12 cellular contexts compared by ENCODE assay signal in genomic region chr17:41215681-41216080, GRCh38. TPM values are rescaled to one million over a fixed set of nuclear protein-coding genes. Genes with fewer than 3 reads are reported as not detected.
"Had no signal": no experiment of that assay in that cellular context is flagged by ENCODE, and none has a peak within 500 bp of the region (broad histone marks: within the 10 kb centered on the region; RNA-seq: fewer than 3 reads in every experiment).

No MANE protein-coding gene starts in this region.

- FAIRE-seq: H1, H54 had no signal

- H3K4me3 ChIP-seq: GM23248, GM23338, HAP-1 had no signal

- H3K9me3 ChIP-seq: HAP-1 had no signal

- H3K9ac ChIP-seq: GM23248 had no signal

- DNase-seq: GM23248, GOT3, H7, H9, HCEC 1CT, HFFc6 had no signal

- H3K4me1 Mint-ChIP-seq: GM23338 had no signal

- H3K4me3 Mint-ChIP-seq: GM23338, H9, HFFc6 had no signal

- H3K36me3 ChIP-seq: HAP-1 had no signal

- H3K27ac Mint-ChIP-seq: GM23338, H9, HFFc6 had no signal

- H3K4me2 ChIP-seq: GM23338 had no signal

- H2AFZ ChIP-seq: GM23248 had no signal

- H3K27ac ChIP-seq: GM23248 had no signal

- H3K4me1 ChIP-seq: HAP-1 had no signal

- ATAC-seq: GM23338, HCT116 had no signal

RNA-seq across cellular contexts. Expression of gene KRTAP9-2, which starts 10.8 kb away (rescaled TPM):
- total RNA-seq: GM23248, GM23338, H1, H4, H7, H9, HFFc6 had no signal
- polyA plus RNA-seq: GM23248, GM23338, H1 had no signal

RNA-seq across cellular contexts. Expression of gene KRTAP9-3, which starts 16.6 kb away (rescaled TPM):
- total RNA-seq: GM23248, GM23338, H1, H4, H7, H9, HFFc6 had no signal
- polyA plus RNA-seq: GM23248, GM23338, H1 had no signal

RNA-seq across cellular contexts. Expression of gene KRTAP9-8, which starts 22.1 kb away (rescaled TPM):
- total RNA-seq: GM23248, GM23338, H1, H4, H7, H9, HFFc6 had no signal
- polyA plus RNA-seq: GM23248, GM23338, H1 had no signal

RNA-seq across cellular contexts. Expression of gene KRTAP9-1, which starts 26.0 kb away (rescaled TPM):
- total RNA-seq: GM23248, GM23338, H1, H4, H7, H9, HFFc6 had no signal
- polyA plus RNA-seq: GM23248, GM23338, H1 had no signal

RNA-seq across cellular contexts. Expression of gene KRTAP4-1, which starts 31.0 kb away (rescaled TPM):
- total RNA-seq: GM23248, GM23338, H1, H4, H9, HFFc6 had no signal
- polyA plus RNA-seq: GM23248, GM23338, H1 had no signal
